Comparison of ENCODE assay signal across 27 cellular contexts in genomic region chr5:149537374-149537959, GRCh38. TPM values are rescaled to one million over a fixed set of nuclear protein-coding genes. Genes with fewer than 3 reads are reported as not detected.
A peak's percentile ranks its signal among the peaks of the same experiment; 100 is the strongest.
DNase-seq lines count a peak whose midpoint lies in the region; ATAC-seq and TF ChIP-seq lines count a peak whose summit lies in the region.
"Had no signal": no experiment of that assay in that cellular context is flagged by ENCODE, and none has a peak within 500 bp of the region (broad histone marks: within the 10 kb centered on the region; RNA-seq: fewer than 3 reads in every experiment).

No MANE protein-coding gene starts in this region.

- no peak overlapping the region for H3K9ac ChIP-seq in Loucy (ENCODE audit: low read depth, low read length, poor library complexity, severe bottlenecking)

- no peaks in the 10 kb centered on the region for H3K9me2 ChIP-seq in Loucy (replicated peaks; ENCODE audit: low read depth, low read length)

- peaks cover 94% of the 10 kb centered on the region for H4K20me1 ChIP-seq in Loucy (ENCODE audit: insufficient read depth, low read length, poor library complexity, severe bottlenecking)

- peaks cover 12% of the 10 kb centered on the region for H3K4me1 ChIP-seq in Loucy (ENCODE audit: insufficient read depth, low read length, poor library complexity, severe bottlenecking)

- H3K9me3 Mint-ChIP-seq in activated CD4-positive, alpha-beta T cell treated with anti-CD3 and anti-CD28 coated beads for 36 hours (ENCODE audit: low read depth), result no peaks in the 10 kb centered on the region
- H3K9me3 Mint-ChIP-seq in CD14-positive monocyte (no peaks in the 10 kb centered on the region), immature natural killer cell (no peaks in the 10 kb centered on the region)
- H3K9me3 Mint-ChIP-seq: activated B cell treated with CpG ODN at 0.5 μM for 24 hours; activated naive CD4-positive, alpha-beta T cell treated with anti-CD3 and anti-CD28 coated beads, Interleukin-2, amount 50 U/mL, for 72 hours; activated T-helper 1 cell treated with anti-CD3 and anti-CD28 coated beads, Interleukin-12 subunit alpha, Interleukin-12 subunit beta, Interleukin-2, Interleukin-4 antibody, amounts not matched to agents 30 ng/mL and 10 ng/mL and 1 ng/mL, durations not matched to agents 14 hours and 24 hours and 36 hours had no signal

- H2AFZ ChIP-seq in Loucy (ENCODE audit: low read length), result no peak overlapping the region

- no peaks in the 10 kb centered on the region for H3K9me3 ChIP-seq in Loucy (ENCODE audit: insufficient read depth, low read depth, low read length)
- H3K9me3 ChIP-seq: BE2C, spleen, tibial artery had no signal

- H3K36me3 Mint-ChIP-seq in activated CD4-positive, alpha-beta T cell treated with anti-CD3 and anti-CD28 coated beads for 36 hours (ENCODE audit: low read depth), result peaks cover 69% of the 10 kb centered on the region
- H3K36me3 Mint-ChIP-seq in CD14-positive monocyte, result peaks cover 28 to 64% of the 10 kb centered on the region in 2 donors
- peaks cover 0 to 3% (median 3%) of the 10 kb centered on the region in 3 donors for H3K36me3 Mint-ChIP-seq in immature natural killer cell

- TF ChIP-seq CTCF in CD14-positive monocyte (IDR thresholded peaks at IDR 0.05) (no peak), Loucy (conservative IDR thresholded peaks at IDR 0.05; ENCODE audit: low read length) (no peak)

- POLR2A ChIA-PET in activated CD4-positive, alpha-beta T cell treated with anti-CD3 and anti-CD28 coated beads for 36 hours (lab: Charles Lee), result interaction anchor here (0.7 kb wide), 1 partner anchor 12 kb away, joined by 3 read pairs; no protein-coding TSS in a partner anchor

- peaks cover 64% of the 10 kb centered on the region for H3K4me1 Mint-ChIP-seq in activated CD4-positive, alpha-beta T cell treated with anti-CD3 and anti-CD28 coated beads for 36 hours
- H3K4me1 Mint-ChIP-seq in CD14-positive monocyte (peaks cover 16% of the 10 kb centered on the region), immature natural killer cell (peaks cover 62 to 84% of the 10 kb centered on the region in 2 donors)

- H3K79me2 ChIP-seq in Loucy (ENCODE audit: insufficient read depth, low read length), result peaks cover 98% of the 10 kb centered on the region

- CTCF ChIA-PET in activated CD4-positive, alpha-beta T cell treated with anti-CD3 and anti-CD28 coated beads for 36 hours (lab: Charles Lee), result no interaction called here

- no peak for ATAC-seq in activated CD4-positive, alpha-beta T cell treated with anti-CD3 and anti-CD28 coated beads for 36 hours
- ATAC-seq: activated naive CD4-positive, alpha-beta T cell treated with anti-CD3 and anti-CD28 coated beads, Interleukin-2, amount 50 U/mL, for 72 hours; SK-N-SH treated with all-trans-retinoic acid at 6 μM for 48 hours had no signal

- DNase-seq in activated CD4-positive, alpha-beta T cell treated with anti-CD3 and anti-CD28 coated beads for 36 hours, result no peak
- no peak for DNase-seq in activated CD4-positive, alpha-beta T cell treated with anti-CD3 and anti-CD28 coated beads, Interleukin-2, amount 50 U/mL, for 1 hour
- DNase-seq in CD14-positive monocyte (ENCODE audit: low spot score) (no peak), immature natural killer cell (no peak), NCI-H146 treated with DMSO at 0.1 percent for 48 hours (lab: John Stamatoyannopoulos, UW; ENCODE audit: unreplicated experiment) (no peak), hippocampal formation (lab: John Stamatoyannopoulos, UW) (no peak), HCEC 1CT (no peak)
- DNase-seq: activated B cell treated with CpG ODN at 0.5 μM for 24 hours; activated CD8-positive, alpha-beta memory T cell treated with anti-CD3 and anti-CD28 coated beads for 24 hours; BE2C; MM.1S; NCI-H1417 treated with DMSO at 0.1 percent for 48 hours; NCI-H2107; NCI-H524 treated with DMSO at 0.1 percent for 48 hours; occipital lobe; retina; spleen; stimulated activated CD4-positive, alpha-beta T cell treated with anti-CD3 and anti-CD28 coated beads, Interleukin-4, amount 100 ng/mL, for 1 hour; stimulated activated naive CD4-positive, alpha-beta T cell; T1000; tibial artery had no signal

- no peaks in the 10 kb centered on the region for H3F3A ChIP-seq in Loucy (ENCODE audit: low read depth)

- peak overlapping the region; percentile 65 for H3K27ac Mint-ChIP-seq in activated CD4-positive, alpha-beta T cell treated with anti-CD3 and anti-CD28 coated beads for 36 hours
- H3K27ac Mint-ChIP-seq in CD14-positive monocyte (peak overlapping the region in 5 of 7 donors; percentile 8 to 57 (median 36)), immature natural killer cell (peak overlapping the region in 4 of 6 donors; percentile 58 to 78 (median 66))
- H3K27ac Mint-ChIP-seq: activated B cell treated with CpG ODN at 0.5 μM for 24 hours; activated naive CD4-positive, alpha-beta T cell treated with anti-CD3 and anti-CD28 coated beads, Interleukin-2, amount 50 U/mL, for 72 hours; activated T-helper 1 cell treated with anti-CD3 and anti-CD28 coated beads, Interleukin-12 subunit alpha, Interleukin-12 subunit beta, Interleukin-2, Interleukin-4 antibody, amounts not matched to agents 30 ng/mL and 10 ng/mL and 1 ng/mL, durations not matched to agents 14 hours and 24 hours and 36 hours had no signal

- intact Hi-C loops in activated CD4-positive, alpha-beta T cell treated with anti-CD3 and anti-CD28 coated beads for 36 hours (cut with DNase I, micrococcal nuclease), result no loop called here
- intact Hi-C loops in CD14-positive monocyte (cut with micrococcal nuclease), result no loop called here

- H3K4me3 Mint-ChIP-seq in activated CD4-positive, alpha-beta T cell treated with anti-CD3 and anti-CD28 coated beads for 36 hours, result no peak overlapping the region
- H3K4me3 Mint-ChIP-seq in CD14-positive monocyte (no peak overlapping the region), immature natural killer cell (peak overlapping the region in 3 of 5 donors; percentile 7 to 56 (median 40))
- H3K4me3 Mint-ChIP-seq: activated B cell treated with CpG ODN at 0.5 μM for 24 hours; activated T-helper 1 cell treated with anti-CD3 and anti-CD28 coated beads, Interleukin-12 subunit alpha, Interleukin-12 subunit beta, Interleukin-2, Interleukin-4 antibody, amounts not matched to agents 30 ng/mL and 10 ng/mL and 1 ng/mL, durations not matched to agents 14 hours and 24 hours and 36 hours had no signal

- no peaks in the 10 kb centered on the region for H3K27me3 Mint-ChIP-seq in activated CD4-positive, alpha-beta T cell treated with anti-CD3 and anti-CD28 coated beads for 36 hours
- H3K27me3 Mint-ChIP-seq in CD14-positive monocyte (ENCODE audit: low read depth in 3 of 3) (peaks cover 0 to 3% (median 2%) of the 10 kb centered on the region in 3 donors), immature natural killer cell (ENCODE audit: low read depth in 3 of 3) (peaks cover 0 to 2% (median 0%) of the 10 kb centered on the region in 3 donors)
- H3K27me3 Mint-ChIP-seq: activated B cell treated with CpG ODN at 0.5 μM for 24 hours had no signal

- peak overlapping the region; percentile 6 for H3K4me2 ChIP-seq in Loucy (ENCODE audit: low read depth, low read length, poor library complexity, severe bottlenecking)

- no peaks in the 10 kb centered on the region for H3K27me3 ChIP-seq in Loucy (ENCODE audit: insufficient read depth, low read length, poor library complexity, severe bottlenecking)
- H3K27me3 ChIP-seq: BE2C, spleen, tibial artery had no signal

- H3K36me3 ChIP-seq in Loucy (ENCODE audit: insufficient read depth, low read length), result peaks cover 65% of the 10 kb centered on the region

- H3K4me3 ChIP-seq in Loucy (ENCODE audit: low read length, poor library complexity, severe bottlenecking), result no peak overlapping the region
- H3K4me3 ChIP-seq: coronary artery, lung, spleen, tibial artery had no signal

RNA-seq across cellular contexts. Expression of gene CSNK1A1, which starts 13.8 kb away (rescaled TPM):
- total RNA-seq in activated CD4-positive, alpha-beta T cell treated with anti-CD3 and anti-CD28 coated beads for 36 hours, result 100 to 1,000 TPM; 169 to 203 TPM
- polyA plus RNA-seq in CD14-positive monocyte (100 to 1,000 TPM; 103 to 131 TPM), immature natural killer cell (100 to 1,000 TPM; 106 to 146 (median 134) TPM)

RNA-seq across cellular contexts. Expression of gene ARHGEF37, which starts 43.8 kb away (rescaled TPM):
- 1 to 10 TPM; 1.7 to 2.1 TPM for total RNA-seq in activated CD4-positive, alpha-beta T cell treated with anti-CD3 and anti-CD28 coated beads for 36 hours
- polyA plus RNA-seq in CD14-positive monocyte (not detected), immature natural killer cell (under 1 TPM in 1 of 3 donors, not detected in 2; 0.47 TPM)

Comparison
In these comparisons a context has a peak if more than half of its experiments do, and no peak if none do; other contexts are left out.
1. H3K4me3 Mint-ChIP-seq: peak in immature natural killer cell (3 of 5); none in activated CD4-positive, alpha-beta T cell treated with anti-CD3 and anti-CD28 coated beads for 36 hours (single experiment) and CD14-positive monocyte (0 of 2).
2. Peak in every context shown above with its lines, with median percentiles within 50 percentile points of each other: H3K27ac Mint-ChIP-seq.